9 cellular contexts compared by ENCODE assay signal in genomic region chr1:113980120-113980519, GRCh38. TPM values are rescaled to one million over a fixed set of nuclear protein-coding genes. Genes with fewer than 3 reads are reported as not detected.
DNase-seq lines count a peak whose midpoint lies in the region; ATAC-seq and TF ChIP-seq lines count a peak whose summit lies in the region.
"Had no signal": no experiment of that assay in that cellular context is flagged by ENCODE, and none has a peak within 500 bp of the region (broad histone marks: within the 10 kb centered on the region; RNA-seq: fewer than 3 reads in every experiment).

No MANE protein-coding gene starts in this region.

- no peak overlapping the region for H4K8ac ChIP-seq in mesendoderm (ENCODE audit: low read depth, low read length)

- H2AK5ac ChIP-seq in mesendoderm (ENCODE audit: low read length) = no peak overlapping the region

- H3K4me3 ChIP-seq in coronary artery (peak overlapping the region; percentile 51), mesendoderm (ENCODE audit: low read length) (no peak overlapping the region)
- H3K4me3 ChIP-seq: BLaER1 had no signal

- H3K27ac Mint-ChIP-seq in type B pancreatic cell = peak overlapping the region; percentile 89

- H3K4me2 ChIP-seq in mesendoderm (ENCODE audit: low read length) = no peak overlapping the region

- no peaks in the 10 kb centered on the region for H3K27me3 ChIP-seq in mesendoderm (ENCODE audit: insufficient read depth, low read length, poor library complexity)
- H3K27me3 ChIP-seq: BLaER1 had no signal

- peaks cover 9% of the 10 kb centered on the region for H3K36me3 Mint-ChIP-seq in type B pancreatic cell

- H3K79me2 ChIP-seq in mesendoderm (ENCODE audit: control insufficient read depth, insufficient read depth, low read length) = no peaks in the 10 kb centered on the region

- peak overlapping the region; percentile 51 for H3K9ac ChIP-seq in mesendoderm (ENCODE audit: low read length)
- H3K9ac ChIP-seq: BLaER1 had no signal

- no CpG with 5 or more reads among the region's 10 CpGs for WGBS in mesendoderm (ENCODE audit: extremely low coverage, insufficient coverage, low lambda C conversion rate)

- peaks cover 3% of the 10 kb centered on the region for H3K79me1 ChIP-seq in mesendoderm (ENCODE audit: low read length)

- H3K56ac ChIP-seq in mesendoderm (ENCODE audit: low read length) = peak overlapping the region; percentile 74

- peaks cover 74% of the 10 kb centered on the region for H3K4me1 Mint-ChIP-seq in type B pancreatic cell (ENCODE audit: unreplicated experiment)

- H2BK15ac ChIP-seq in mesendoderm (replicated peaks; ENCODE audit: low read depth) = no peak overlapping the region

- H3K9me3 Mint-ChIP-seq in type B pancreatic cell = no peaks in the 10 kb centered on the region

- H2BK120ac ChIP-seq in mesendoderm (ENCODE audit: low read depth, low read length) = no peak overlapping the region

- no peak overlapping the region for H4K5ac ChIP-seq in mesendoderm (ENCODE audit: low read length)

- no peak overlapping the region for H3K4ac ChIP-seq in mesendoderm (ENCODE audit: low read depth, low read length)

- ATAC-seq in activated CD4-positive, CD25-positive, alpha-beta regulatory T cell treated with anti-CD3 and anti-CD28 coated beads, Interleukin-2, amount 50 U/mL, for 24 hours = no peak

- peak overlapping the region; percentile 11 for H2BK5ac ChIP-seq in mesendoderm (ENCODE audit: low read length)

- TF ChIP-seq CTCF in coronary artery (IDR thresholded peaks at IDR 0.05) = no peak
- TF ChIP-seq CTCF in type B pancreatic cell (conservative IDR thresholded peaks at IDR 0.05) = no peak

- H3K18ac ChIP-seq in mesendoderm (ENCODE audit: low read length) = peak overlapping the region; percentile 21

- H3K36me3 ChIP-seq in mesendoderm (ENCODE audit: control insufficient read depth, insufficient read depth, low read length) = no peaks in the 10 kb centered on the region

- H3K27ac ChIP-seq in coronary artery (peak overlapping the region; percentile 41 to 90), mesendoderm (ENCODE audit: low read depth, low read length) (no peak overlapping the region)
- H3K27ac ChIP-seq: BLaER1 had no signal

- H3K4me3 Mint-ChIP-seq in type B pancreatic cell = peak overlapping the region; percentile 83

- no peak overlapping the region for H3K23ac ChIP-seq in mesendoderm (ENCODE audit: low read length)

- peaks cover 5% of the 10 kb centered on the region for H3K4me1 ChIP-seq in mesendoderm (ENCODE audit: control insufficient read depth, low read depth, low read length)

- H3K27me3 Mint-ChIP-seq in type B pancreatic cell = no peaks in the 10 kb centered on the region

- DNase-seq in NCI-H524 (lab: John Stamatoyannopoulos, UW) = peak; percentile 17 to 60
- DNase-seq in NCI-H524 treated with DMSO at 0.1 percent for 48 hours (lab: John Stamatoyannopoulos, UW) = no peak
- DNase-seq in coronary artery (ENCODE audit: low spot score) = no peak
- DNase-seq in mesendoderm = no peak
- DNase-seq in type B pancreatic cell (ENCODE audit: extremely low spot score, unreplicated experiment) = no peak
- no peak for DNase-seq in NCI-H1930 (lab: John Stamatoyannopoulos, UW)
- DNase-seq in NCI-H69 (lab: John Stamatoyannopoulos, UW) = no peak

RNA-seq across cellular contexts. Expression of gene OLFML3, which starts 0.8 kb away (rescaled TPM):
- 57.4 TPM for polyA plus RNA-seq in mesendoderm (2013, experiment 1 of 2)
- polyA plus RNA-seq in mesendoderm (2013, experiment 2 of 2) = 60.0 TPM
- 7.5 and 30.5 TPM in 2 replicates for total RNA-seq in type B pancreatic cell (ENCODE audit: low replicate concordance)

RNA-seq across cellular contexts. Expression of gene HIPK1, which starts 51.0 kb away (rescaled TPM):
- 20.5 TPM for polyA plus RNA-seq in mesendoderm (2013, experiment 1 of 2)
- 21.0 TPM for polyA plus RNA-seq in mesendoderm (2013, experiment 2 of 2)
- total RNA-seq in type B pancreatic cell (ENCODE audit: low replicate concordance) = 49.9 and 62.0 TPM in 2 replicates

Comparison
In these comparisons a context has a peak if more than half of its experiments do, and no peak if none do; other contexts are left out.
1. DNase-seq: peak in NCI-H524 (2 of 2); none in NCI-H524 treated with DMSO at 0.1 percent for 48 hours (single experiment), coronary artery (single experiment), mesendoderm (single experiment), type B pancreatic cell (single experiment), NCI-H1930 (0 of 2) and NCI-H69 (single experiment).